1 cellular context compared by ENCODE assay signal in genomic region chr6:168089186-168090063, GRCh38.
TF ChIP-seq lines count a peak whose summit lies in the region.

No MANE protein-coding gene starts in this region.

TF ChIP-seq in GM23338, 12 proteins besides CTCF, POLR2A, EP300 and RAD21 (continued from another document):
- TF ChIP-seq ZNF462 (CRISPR knock-in tag; IDR thresholded peaks at IDR 0.05) (no peak), EZH2 (IDR thresholded peaks at IDR 0.05; ENCODE audit: low read depth, unreplicated experiment) (no peak), ZNF331 (CRISPR knock-in tag; IDR thresholded peaks at IDR 0.05; ENCODE audit: low read depth) (no peak)
